ENCODE assay signal across 25 cellular contexts in genomic region chr14:88098128-88098527, GRCh38.
"Had no signal": no experiment of that assay in that cellular context is flagged by ENCODE, and none has a peak within 500 bp of the region (broad histone marks: within the 10 kb centered on the region; RNA-seq: fewer than 3 reads in every experiment).

No MANE protein-coding gene starts in this region.

- H3K9me3 ChIP-seq: SK-N-SH had no signal

- FAIRE-seq: HTR-8/SVneo had no signal

- H3K27ac ChIP-seq: HL-60, RWPE1 had no signal

- H3K4me2 ChIP-seq: SK-N-SH had no signal

- DNase-seq: Karpas-422; KG1; MV-4-11; NCI-H1092; NCI-H1105 treated with DMSO at 0.1 percent for 48 hours; NCI-H1436; NCI-H187; NCI-H2029; NCI-H2081 treated with DMSO at 0.1 percent for 48 hours; NCI-H2171; NCI-H226; NCI-H446; NCI-H510A; NCI-H524 treated with DMSO at 0.1 percent for 48 hours; NCI-H774; NK-92 treated with Interleukin-12 subunit alpha and Interleukin-12 subunit beta, amount 100 ng/mL, for 24 hours; PC-3; SHP77; SK-N-SH; SW 1271; T-cell had no signal

- ATAC-seq: Panc1, PC-3, T-cell had no signal
